ENCODE assay signal across 2 cellular contexts in genomic region chr12:62523619-62524018, GRCh38.
TF ChIP-seq lines count a peak whose summit lies in the region.

No MANE protein-coding gene starts in this region.

TF ChIP-seq in HepG2, 621 proteins besides CTCF, POLR2A, EP300 and RAD21 (continued from another document):
- TF ChIP-seq MAFF (IDR thresholded peaks at IDR 0.05; ENCODE audit: low read depth, low read length): peak; percentile 75; the same call in 1 of the 2 replicates

TF ChIP-seq in SK-N-SH treated with all-trans-retinoic acid at 6 μM for 48 hours, 23 proteins besides CTCF, POLR2A, EP300 and RAD21 (continued from another document):
- TF ChIP-seq PATZ1 (CRISPR knock-in tag; IDR thresholded peaks at IDR 0.05; ENCODE audit: borderline replicate concordance) (no peak), TOX (CRISPR knock-in tag; IDR thresholded peaks at IDR 0.05; ENCODE audit: borderline replicate concordance) (no peak), CSDC2 (CRISPR knock-in tag; IDR thresholded peaks at IDR 0.05) (no peak), PPARA (CRISPR knock-in tag; IDR thresholded peaks at IDR 0.05; ENCODE audit: borderline replicate concordance) (no peak), BACH2 (CRISPR knock-in tag; IDR thresholded peaks at IDR 0.05; ENCODE audit: borderline replicate concordance) (no peak), ARNTL (CRISPR knock-in tag; IDR thresholded peaks at IDR 0.05; ENCODE audit: borderline replicate concordance, low read depth) (no peak), CSRNP3 (CRISPR knock-in tag; IDR thresholded peaks at IDR 0.05) (no peak), ZNF70 (CRISPR knock-in tag; IDR thresholded peaks at IDR 0.05) (no peak), ZFP30 (CRISPR knock-in tag; IDR thresholded peaks at IDR 0.05) (no peak)
